22 cellular contexts compared by ENCODE assay signal in genomic region chr2:218872645-218873358, GRCh38. TPM values are rescaled to one million over a fixed set of nuclear protein-coding genes. Genes with fewer than 3 reads are reported as not detected.
DNase-seq lines count a peak whose midpoint lies in the region; ATAC-seq and TF ChIP-seq lines count a peak whose summit lies in the region.
"Had no signal": no experiment of that assay in that cellular context is flagged by ENCODE, and none has a peak within 500 bp of the region (broad histone marks: within the 10 kb centered on the region; RNA-seq: fewer than 3 reads in every experiment).

No MANE protein-coding gene starts in this region.

- TF ChIP-seq CTCF in natural killer cell (IDR thresholded peaks at IDR 0.05) (no peak), WTC11 (IDR thresholded peaks at IDR 0.05) (no peak)

- no peak for ATAC-seq in natural killer cell treated with Interleukin-12 subunit alpha and Interleukin-12 subunit beta and Interleukin-15 and Interleukin-18, amount 100 ng/mL, for 72 hours
- ATAC-seq in natural killer cell: no peak
- ATAC-seq in WTC11: peak; percentile 78
- no peak for ATAC-seq in stimulated activated naive CD8-positive, alpha-beta T cell treated with anti-CD3 and anti-CD28 coated beads, Interleukin-15, amount 100 ng/mL, for 72 hours
- ATAC-seq: left cardiac atrium had no signal

- CTCF ChIA-PET in WTC11 (lab: Charles Lee): interaction anchor here (1.0 to 17.9 kb wide), 10 partner anchors 12 to 162 kb away, joined by 3 to 422 read pairs (median 4); partner anchors contain the start of genes CDK5R2, TTLL4 and WNT6

- intact Hi-C loops in natural killer cell (cut with micrococcal nuclease): no loop called here
- intact Hi-C loops in head of caudate nucleus (cut with DNase I): no loop called here

- H3K9me3 Mint-ChIP-seq in natural killer cell treated with Interleukin-12 subunit alpha and Interleukin-12 subunit beta and Interleukin-15 and Interleukin-18, amount 100 ng/mL, for 72 hours: no peaks in the 10 kb centered on the region
- no peaks in the 10 kb centered on the region for H3K9me3 Mint-ChIP-seq in natural killer cell
- no peaks in the 10 kb centered on the region for H3K9me3 Mint-ChIP-seq in WTC11
- no peaks in the 10 kb centered on the region for H3K9me3 Mint-ChIP-seq in stimulated activated naive CD8-positive, alpha-beta T cell treated with anti-CD3 and anti-CD28 coated beads, Interleukin-15, amount 100 ng/mL, for 72 hours
- H3K9me3 Mint-ChIP-seq: activated CD4-positive, alpha-beta T cell treated with anti-CD3 and anti-CD28 coated beads, Interleukin-2, amount 10 ng/mL, durations not matched to agents 7 days and 5 days; dendritic cell treated with granulocyte-macrophage colony-stimulating factor and Interleukin-4, amounts not matched to agents 40 ng/mL and 50 ng/mL, for 4 days had no signal

- peaks cover 43 to 68% of the 10 kb centered on the region in 2 donors for H3K27me3 Mint-ChIP-seq in natural killer cell treated with Interleukin-12 subunit alpha and Interleukin-12 subunit beta and Interleukin-15 and Interleukin-18, amount 100 ng/mL, for 72 hours
- H3K27me3 Mint-ChIP-seq in natural killer cell (ENCODE audit: low read depth in 2 of 2) (peaks cover 63 to 66% of the 10 kb centered on the region in 2 donors), WTC11 (ENCODE audit: low read depth) (peaks cover 100% of the 10 kb centered on the region)
- peaks cover 92% of the 10 kb centered on the region for H3K27me3 Mint-ChIP-seq in stimulated activated naive CD8-positive, alpha-beta T cell treated with anti-CD3 and anti-CD28 coated beads, Interleukin-15, amount 100 ng/mL, for 72 hours

- POLR2A ChIA-PET in WTC11 (lab: Charles Lee): interaction anchor here (0.6 kb wide), 1 partner anchor 21 kb away, joined by 4 read pairs; no protein-coding TSS in a partner anchor

- H3K4me1 Mint-ChIP-seq in natural killer cell treated with Interleukin-12 subunit alpha and Interleukin-12 subunit beta and Interleukin-15 and Interleukin-18, amount 100 ng/mL, for 72 hours (ENCODE audit: low read depth in 2 of 2): peaks cover 18% of the 10 kb centered on the region in 2 donors
- H3K4me1 Mint-ChIP-seq in natural killer cell (peaks cover 0 to 20% of the 10 kb centered on the region in 2 donors), WTC11 (peaks cover 21% of the 10 kb centered on the region)
- H3K4me1 Mint-ChIP-seq in stimulated activated naive CD8-positive, alpha-beta T cell treated with anti-CD3 and anti-CD28 coated beads, Interleukin-15, amount 100 ng/mL, for 72 hours: peaks cover 41% of the 10 kb centered on the region

- H3K27ac Mint-ChIP-seq in natural killer cell treated with Interleukin-12 subunit alpha and Interleukin-12 subunit beta and Interleukin-15 and Interleukin-18, amount 100 ng/mL, for 72 hours: no peak overlapping the region
- H3K27ac Mint-ChIP-seq in natural killer cell: no peak overlapping the region
- H3K27ac Mint-ChIP-seq in WTC11: no peak overlapping the region
- H3K27ac Mint-ChIP-seq in stimulated activated naive CD8-positive, alpha-beta T cell treated with anti-CD3 and anti-CD28 coated beads, Interleukin-15, amount 100 ng/mL, for 72 hours: peak overlapping the region in 1 of 2 donors; percentile 91
- H3K27ac Mint-ChIP-seq: activated CD4-positive, alpha-beta T cell treated with anti-CD3 and anti-CD28 coated beads, Interleukin-2, amount 10 ng/mL, durations not matched to agents 7 days and 5 days; dendritic cell treated with granulocyte-macrophage colony-stimulating factor and Interleukin-4, amounts not matched to agents 40 ng/mL and 50 ng/mL, for 4 days had no signal

- no peak for DNase-seq in natural killer cell treated with Interleukin-12 subunit alpha and Interleukin-12 subunit beta and Interleukin-15 and Interleukin-18, amount 100 ng/mL, for 72 hours (ENCODE audit: low spot score)
- DNase-seq in natural killer cell (no peak), WTC11 (ENCODE audit: low spot score) (peak; percentile 57), iPS-NIHi7 (ENCODE audit: extremely low spot score) (peak; percentile 70), head of caudate nucleus (no peak), NCI-H128 (lab: John Stamatoyannopoulos, UW; ENCODE audit: unreplicated experiment) (no peak), glomerular visceral epithelial cell (ENCODE audit: extremely low spot score) (no peak)
- no peak for DNase-seq in stimulated activated naive CD8-positive, alpha-beta T cell treated with anti-CD3 and anti-CD28 coated beads, Interleukin-15, amount 100 ng/mL, for 72 hours
- DNase-seq: activated CD4-positive, alpha-beta T cell treated with anti-CD3 and anti-CD28 coated beads, Interleukin-2, amount 10 ng/mL, durations not matched to agents 7 days and 5 days; activated effector memory CD4-positive, alpha-beta T cell treated with Interleukin-2 at 50 U/mL for 16 hours; esophagus squamous epithelium; GF-D8; heart right ventricle; KBM-7; left cardiac atrium; NCI-H1092 treated with DMSO at 0.1 percent for 48 hours; NCI-H2227 treated with DMSO at 0.1 percent for 48 hours; SHP77 treated with DMSO at 0.1 percent for 48 hours had no signal

- H3K4me3 Mint-ChIP-seq in natural killer cell treated with Interleukin-12 subunit alpha and Interleukin-12 subunit beta and Interleukin-15 and Interleukin-18, amount 100 ng/mL, for 72 hours: peak overlapping the region; percentile 18
- H3K4me3 Mint-ChIP-seq in natural killer cell (no peak overlapping the region), WTC11 (peak overlapping the region; percentile 38)
- H3K4me3 Mint-ChIP-seq in stimulated activated naive CD8-positive, alpha-beta T cell treated with anti-CD3 and anti-CD28 coated beads, Interleukin-15, amount 100 ng/mL, for 72 hours: peak overlapping the region; percentile 3 to 69
- H3K4me3 Mint-ChIP-seq: activated CD4-positive, alpha-beta T cell treated with anti-CD3 and anti-CD28 coated beads, Interleukin-2, amount 10 ng/mL, durations not matched to agents 7 days and 5 days had no signal

- no peaks in the 10 kb centered on the region for H3K36me3 Mint-ChIP-seq in natural killer cell treated with Interleukin-12 subunit alpha and Interleukin-12 subunit beta and Interleukin-15 and Interleukin-18, amount 100 ng/mL, for 72 hours
- no peaks in the 10 kb centered on the region for H3K36me3 Mint-ChIP-seq in natural killer cell
- no peaks in the 10 kb centered on the region for H3K36me3 Mint-ChIP-seq in WTC11

TF ChIP-seq in WTC11, 78 proteins besides CTCF, POLR2A, EP300 and RAD21:
- TF ChIP-seq ZNF423 (CRISPR knock-in tag; IDR thresholded peaks at IDR 0.05) (no peak), JAZF1 (CRISPR knock-in tag; IDR thresholded peaks at IDR 0.05) (no peak), CDX4 (CRISPR knock-in tag; IDR thresholded peaks at IDR 0.05; ENCODE audit: borderline replicate concordance) (no peak), OVOL2 (CRISPR knock-in tag; IDR thresholded peaks at IDR 0.05; ENCODE audit: borderline replicate concordance) (no peak)

RNA-seq across cellular contexts. Expression of gene WNT10A, which starts 7.8 kb away (rescaled TPM):
- total RNA-seq in natural killer cell treated with Interleukin-12 subunit alpha and Interleukin-12 subunit beta and Interleukin-15 and Interleukin-18, amount 100 ng/mL, for 72 hours: not detected
- total RNA-seq in natural killer cell (1 to 10 TPM in 2 of 3 donors, under 1 TPM in 1; 0.92 to 2.9 (median 2.9) TPM), WTC11 (2021) (not detected in 3 replicates)
- total RNA-seq: posterior vena cava had no signal

RNA-seq across cellular contexts. Expression of gene WNT6, which starts 13.2 kb away (rescaled TPM):
- not detected for total RNA-seq in natural killer cell treated with Interleukin-12 subunit alpha and Interleukin-12 subunit beta and Interleukin-15 and Interleukin-18, amount 100 ng/mL, for 72 hours
- total RNA-seq in natural killer cell (not detected), WTC11 (2021) (not detected in 3 replicates)
- total RNA-seq: activated CD4-positive, alpha-beta T cell treated with anti-CD3 and anti-CD28 coated beads, Interleukin-2, amount 10 ng/mL, durations not matched to agents 7 days and 5 days had no signal

RNA-seq across cellular contexts. Expression of gene PRKAG3, which starts 41.2 kb away (rescaled TPM):
- not detected for total RNA-seq in natural killer cell treated with Interleukin-12 subunit alpha and Interleukin-12 subunit beta and Interleukin-15 and Interleukin-18, amount 100 ng/mL, for 72 hours
- total RNA-seq in natural killer cell: not detected
- total RNA-seq in WTC11 (2021): not detected in 3 replicates
- total RNA-seq: activated CD4-positive, alpha-beta T cell treated with anti-CD3 and anti-CD28 coated beads, Interleukin-2, amount 10 ng/mL, durations not matched to agents 7 days and 5 days; astrocyte; esophagus squamous epithelium; mucosa of gallbladder had no signal

Comparison
In these comparisons a context has a peak if more than half of its experiments do, and no peak if none do; other contexts are left out.
1. DNase-seq: peak in WTC11 (single experiment) and iPS-NIHi7 (single experiment); none in natural killer cell treated with Interleukin-12 subunit alpha and Interleukin-12 subunit beta and Interleukin-15 and Interleukin-18, amount 100 ng/mL, for 72 hours (single experiment), natural killer cell (single experiment), stimulated activated naive CD8-positive, alpha-beta T cell treated with anti-CD3 and anti-CD28 coated beads, Interleukin-15, amount 100 ng/mL, for 72 hours (0 of 2), head of caudate nucleus (0 of 42), NCI-H128 (single experiment) and glomerular visceral epithelial cell (single experiment).